In genomic region chr14:23069413-23069806, GRCh38 we compare ENCODE assay signal across 1 cellular context.
TF ChIP-seq lines count a peak whose summit lies in the region.

No MANE protein-coding gene starts in this region.

TF ChIP-seq in HepG2, 621 proteins besides CTCF, POLR2A, EP300 and RAD21 (continues in another document):
- no peak for TF ChIP-seq SRF (IDR thresholded peaks at IDR 0.05; ENCODE audit: low read depth, low read length)
- no peak for TF ChIP-seq ZNF44 (CRISPR knock-in tag; IDR thresholded peaks at IDR 0.05)
- no peak for TF ChIP-seq LBX2 (CRISPR knock-in tag; IDR thresholded peaks at IDR 0.05; ENCODE audit: borderline replicate concordance)
- no peak for TF ChIP-seq ZBTB34 (CRISPR knock-in tag; IDR thresholded peaks at IDR 0.05)
- TF ChIP-seq ZNF446 (CRISPR knock-in tag; IDR thresholded peaks at IDR 0.05): no peak
- no peak for TF ChIP-seq MIER3 (CRISPR knock-in tag; IDR thresholded peaks at IDR 0.05; ENCODE audit: borderline replicate concordance)
- TF ChIP-seq SMAD1 (CRISPR knock-in tag; IDR thresholded peaks at IDR 0.05; ENCODE audit: borderline replicate concordance, low read depth): no peak
- TF ChIP-seq SMARCC2 (IDR thresholded peaks at IDR 0.05): no peak
- TF ChIP-seq BHLHE40 (IDR thresholded peaks at IDR 0.05; ENCODE audit: low read length): no peak
- no peak for TF ChIP-seq ZNF33A (CRISPR knock-in tag; IDR thresholded peaks at IDR 0.05; ENCODE audit: borderline replicate concordance)
- TF ChIP-seq E2F2 (CRISPR knock-in tag; IDR thresholded peaks at IDR 0.05; ENCODE audit: borderline replicate concordance): no peak
- no peak for TF ChIP-seq HDAC1 (CRISPR knock-in tag; IDR thresholded peaks at IDR 0.05)
- TF ChIP-seq SNAPC4 (CRISPR knock-in tag; IDR thresholded peaks at IDR 0.05): no peak
- TF ChIP-seq NPAS2 (CRISPR knock-in tag; IDR thresholded peaks at IDR 0.05; ENCODE audit: borderline replicate concordance): no peak
- no peak for TF ChIP-seq MLXIP (CRISPR knock-in tag; IDR thresholded peaks at IDR 0.05; ENCODE audit: borderline replicate concordance)
- TF ChIP-seq MED8 (CRISPR knock-in tag; IDR thresholded peaks at IDR 0.05; ENCODE audit: insufficient replicate concordance): no peak
- no peak for TF ChIP-seq ZNF670 (CRISPR knock-in tag; IDR thresholded peaks at IDR 0.05; ENCODE audit: borderline replicate concordance)
- no peak for TF ChIP-seq TRIM22 (IDR thresholded peaks at IDR 0.05)
- TF ChIP-seq ZFP62 (CRISPR knock-in tag; IDR thresholded peaks at IDR 0.05): no peak
- no peak for TF ChIP-seq ZNF24 (IDR thresholded peaks at IDR 0.05)
- no peak for TF ChIP-seq FLYWCH1 (CRISPR knock-in tag; IDR thresholded peaks at IDR 0.05)
- TF ChIP-seq ZNF674 (CRISPR knock-in tag; IDR thresholded peaks at IDR 0.05; ENCODE audit: low read depth): no peak
- TF ChIP-seq SP5 (CRISPR knock-in tag; IDR thresholded peaks at IDR 0.05; ENCODE audit: borderline replicate concordance, low read depth): no peak
- TF ChIP-seq ZNF441 (CRISPR knock-in tag; IDR thresholded peaks at IDR 0.05; ENCODE audit: borderline replicate concordance): no peak
- no peak for TF ChIP-seq ZBTB39 (CRISPR knock-in tag; IDR thresholded peaks at IDR 0.05)
- TF ChIP-seq ZMAT5 (CRISPR knock-in tag; IDR thresholded peaks at IDR 0.05; ENCODE audit: borderline replicate concordance, low read depth): no peak
- TF ChIP-seq ZNF318 (CRISPR knock-in tag; IDR thresholded peaks at IDR 0.05): no peak
